7 cellular contexts compared by ENCODE assay signal in the genomic region with DNA sequence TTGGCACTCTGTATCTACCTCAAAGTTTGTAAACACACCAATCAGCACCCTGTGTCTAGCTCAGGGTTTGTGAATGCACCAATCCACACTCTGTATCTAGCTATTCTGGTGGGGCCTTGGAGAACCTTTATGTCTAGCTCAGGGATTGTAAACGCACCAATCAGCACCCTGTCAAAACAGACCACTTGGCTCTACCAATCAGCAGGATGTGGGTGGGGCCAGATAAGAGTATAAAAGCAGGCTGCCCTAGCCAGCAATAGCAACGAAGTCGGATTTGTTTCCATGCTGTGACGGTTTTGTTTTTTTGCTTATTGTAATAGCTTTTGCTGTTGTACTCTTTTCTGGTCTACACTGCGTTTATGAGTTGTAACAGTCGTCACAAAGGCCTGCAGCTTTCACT. TPM values are rescaled to one million over a fixed set of nuclear protein-coding genes. Genes with fewer than 3 reads are reported as not detected.
DNase-seq lines count a peak whose midpoint lies in the region; ATAC-seq and TF ChIP-seq lines count a peak whose summit lies in the region.
"Not testable (repeated sequence)": the region's sequence is repeated elsewhere in the genome, so short reads cannot be mapped to it uniquely, and the experiment has no call there.

No MANE protein-coding gene starts in this region.

- not testable (repeated sequence) for H3K4me3 ChIP-seq in OCI-LY7 (ENCODE audit: low read depth, low read length, poor library complexity, severe bottlenecking)

- POLR2A ChIA-PET in CD4-positive, alpha-beta T cell (lab: Charles Lee) = interaction anchor here (1.5 to 8.9 kb wide), 6 partner anchors 13 to 40 kb away, joined by 5 to 82 read pairs (median 41); a partner anchor contains a TSS
- POLR2A ChIA-PET in OCI-LY7 (lab: Charles Lee) = interaction anchor here (0.7 to 1.8 kb wide), 4 partner anchors 11 to 143 kb away, joined by 3 to 6 read pairs (median 4); a partner anchor contains a TSS
- POLR2A ChIA-PET in activated CD4-positive, alpha-beta T cell treated with anti-CD3 and anti-CD28 coated beads for 36 hours (lab: Charles Lee) = interaction anchor here (0.6 to 1.7 kb wide), 5 partner anchors 36 to 186 kb away, joined by 3 to 7 read pairs (median 4); a partner anchor contains a TSS

- TF ChIP-seq CTCF in CD4-positive, alpha-beta T cell (IDR thresholded peaks at IDR 0.05); OCI-LY7 (conservative IDR thresholded peaks at IDR 0.05; ENCODE audit: low read length): not testable (repeated sequence)

- H3K9me2 ChIP-seq in OCI-LY7 (ENCODE audit: insufficient read depth, low read length) = not testable (repeated sequence)

- not testable (repeated sequence) for H3K27me3 ChIP-seq in CD4-positive, alpha-beta T cell (ENCODE audit: control insufficient read depth, insufficient read depth, low read length)

- CTCF ChIA-PET in CD4-positive, alpha-beta T cell (lab: Charles Lee) = interaction anchor here (0.9 kb wide), 1 partner anchor 26 kb away, joined by 3 read pairs; no protein-coding TSS in a partner anchor
- CTCF ChIA-PET in OCI-LY7 (lab: Charles Lee; ENCODE audit: unreplicated experiment) = not testable (repeated sequence)
- CTCF ChIA-PET in activated CD4-positive, alpha-beta T cell treated with anti-CD3 and anti-CD28 coated beads for 36 hours (lab: Charles Lee) = interaction anchor here (0.6 to 1.2 kb wide), 4 partner anchors 10 to 230 kb away, joined by 3 to 4 read pairs (median 4); no protein-coding TSS in a partner anchor

- peak overlapping the region; percentile 56; the same call in 1 of the 2 replicates for H2AFZ ChIP-seq in OCI-LY7 (ENCODE audit: low read length)

- H3K27ac ChIP-seq in CD4-positive, alpha-beta T cell (ENCODE audit: low read depth, low read length) = not testable (repeated sequence)
- peak overlapping the region; percentile 95 for H3K27ac ChIP-seq in OCI-LY7 (ENCODE audit: low read depth, low read length, poor library complexity, severe bottlenecking)

- not testable (repeated sequence) for DNase-seq in CD4-positive, alpha-beta T cell; activated CD4-positive, alpha-beta T cell treated with anti-CD3 and anti-CD28 coated beads for 36 hours; activated naive CD8-positive, alpha-beta T cell treated with anti-CD3 and anti-CD28 coated beads, Interleukin-2, amount 50 U/mL, for 24 hours; immature natural killer cell; natural killer cell treated with Interleukin-12 subunit alpha and Interleukin-12 subunit beta and Interleukin-15 and Interleukin-18, amount 100 ng/mL, for 72 hours (ENCODE audit: low spot score)
- peak; percentile 22 for DNase-seq in OCI-LY7 (ENCODE audit: low spot score)

- not testable (repeated sequence) for H3K36me3 Mint-ChIP-seq in CD4-positive, alpha-beta T cell (ENCODE audit: low read depth); IgD-negative memory B cell; activated CD4-positive, alpha-beta T cell treated with anti-CD3 and anti-CD28 coated beads for 36 hours (ENCODE audit: low read depth); activated naive CD8-positive, alpha-beta T cell treated with anti-CD3 and anti-CD28 coated beads, Interleukin-2, amount 50 U/mL, for 24 hours (ENCODE audit: low read depth); immature natural killer cell; natural killer cell treated with Interleukin-12 subunit alpha and Interleukin-12 subunit beta and Interleukin-15 and Interleukin-18, amount 100 ng/mL, for 72 hours

- H3K4me1 ChIP-seq in OCI-LY7 (ENCODE audit: insufficient read depth, low read length, poor library complexity, severe bottlenecking) = peaks cover 71% of the 10 kb centered on the region

- H3K9me3 Mint-ChIP-seq in CD4-positive, alpha-beta T cell; IgD-negative memory B cell; activated CD4-positive, alpha-beta T cell treated with anti-CD3 and anti-CD28 coated beads for 36 hours (ENCODE audit: low read depth); activated naive CD8-positive, alpha-beta T cell treated with anti-CD3 and anti-CD28 coated beads, Interleukin-2, amount 50 U/mL, for 24 hours; immature natural killer cell; natural killer cell treated with Interleukin-12 subunit alpha and Interleukin-12 subunit beta and Interleukin-15 and Interleukin-18, amount 100 ng/mL, for 72 hours: not testable (repeated sequence)

- not testable (repeated sequence) for H3K9me3 ChIP-seq in CD4-positive, alpha-beta T cell (ENCODE audit: control insufficient read depth, low read length); OCI-LY7 (ENCODE audit: low read length)

- not testable (repeated sequence) for ATAC-seq in CD4-positive, alpha-beta T cell (ENCODE audit: poor library complexity); activated naive CD8-positive, alpha-beta T cell treated with anti-CD3 and anti-CD28 coated beads, Interleukin-2, amount 50 U/mL, for 24 hours; natural killer cell treated with Interleukin-12 subunit alpha and Interleukin-12 subunit beta and Interleukin-15 and Interleukin-18, amount 100 ng/mL, for 72 hours
- ATAC-seq in activated CD4-positive, alpha-beta T cell treated with anti-CD3 and anti-CD28 coated beads for 36 hours = peak; percentile 8

- H3K36me3 ChIP-seq in OCI-LY7 (ENCODE audit: insufficient read depth, low read length) = not testable (repeated sequence)

- not testable (repeated sequence) for BruUV-seq in OCI-LY7 (replicated peaks; lab: Mats Ljungman, UMichigan)

- H4K20me1 ChIP-seq in OCI-LY7 (ENCODE audit: insufficient read depth, low read length) = not testable (repeated sequence)

- H3K79me2 ChIP-seq in OCI-LY7 (ENCODE audit: insufficient read depth, low read depth, low read length) = not testable (repeated sequence)

- peak overlapping the region; percentile 90 for H3K27ac Mint-ChIP-seq in CD4-positive, alpha-beta T cell
- H3K27ac Mint-ChIP-seq in IgD-negative memory B cell (peak overlapping the region in 2 of 3 donors; percentile 35 to 39), immature natural killer cell (peak overlapping the region in 2 of 6 donors; percentile 68 to 71)
- peak overlapping the region; percentile 74 for H3K27ac Mint-ChIP-seq in activated CD4-positive, alpha-beta T cell treated with anti-CD3 and anti-CD28 coated beads for 36 hours
- peak overlapping the region; percentile 42 for H3K27ac Mint-ChIP-seq in activated naive CD8-positive, alpha-beta T cell treated with anti-CD3 and anti-CD28 coated beads, Interleukin-2, amount 50 U/mL, for 24 hours
- H3K27ac Mint-ChIP-seq in natural killer cell treated with Interleukin-12 subunit alpha and Interleukin-12 subunit beta and Interleukin-15 and Interleukin-18, amount 100 ng/mL, for 72 hours = peak overlapping the region in 1 of 2 donors; percentile 33

- H3K4me2 ChIP-seq in OCI-LY7 (ENCODE audit: low read length) = peak overlapping the region; percentile 15; the same call in 1 of the 2 replicates

- not testable (repeated sequence) for H3K27me3 Mint-ChIP-seq in CD4-positive, alpha-beta T cell; IgD-negative memory B cell; activated CD4-positive, alpha-beta T cell treated with anti-CD3 and anti-CD28 coated beads for 36 hours
- peaks cover 13% of the 10 kb centered on the region for H3K27me3 Mint-ChIP-seq in activated naive CD8-positive, alpha-beta T cell treated with anti-CD3 and anti-CD28 coated beads, Interleukin-2, amount 50 U/mL, for 24 hours
- H3K27me3 Mint-ChIP-seq in immature natural killer cell (ENCODE audit: low read depth in 3 of 3) = peaks cover 10 to 23% (median 13%) of the 10 kb centered on the region in 3 donors
- H3K27me3 Mint-ChIP-seq in natural killer cell treated with Interleukin-12 subunit alpha and Interleukin-12 subunit beta and Interleukin-15 and Interleukin-18, amount 100 ng/mL, for 72 hours = peaks cover 4 to 18% of the 10 kb centered on the region in 2 donors

- H3K4me1 Mint-ChIP-seq in CD4-positive, alpha-beta T cell (ENCODE audit: low read depth) = peaks cover 60% of the 10 kb centered on the region
- peaks cover 31 to 46% (median 40%) of the 10 kb centered on the region in 3 donors for H3K4me1 Mint-ChIP-seq in IgD-negative memory B cell
- peaks cover 58% of the 10 kb centered on the region for H3K4me1 Mint-ChIP-seq in activated CD4-positive, alpha-beta T cell treated with anti-CD3 and anti-CD28 coated beads for 36 hours
- H3K4me1 Mint-ChIP-seq in activated naive CD8-positive, alpha-beta T cell treated with anti-CD3 and anti-CD28 coated beads, Interleukin-2, amount 50 U/mL, for 24 hours = peaks cover 48% of the 10 kb centered on the region
- H3K4me1 Mint-ChIP-seq in immature natural killer cell = peaks cover 50 to 51% of the 10 kb centered on the region in 2 donors
- peaks cover 29 to 36% of the 10 kb centered on the region in 2 donors for H3K4me1 Mint-ChIP-seq in natural killer cell treated with Interleukin-12 subunit alpha and Interleukin-12 subunit beta and Interleukin-15 and Interleukin-18, amount 100 ng/mL, for 72 hours (ENCODE audit: low read depth in 2 of 2)

- H3K4me3 Mint-ChIP-seq in CD4-positive, alpha-beta T cell = peak overlapping the region; percentile 30
- H3K4me3 Mint-ChIP-seq in IgD-negative memory B cell (peak overlapping the region in 1 of 4 donors; percentile 33), immature natural killer cell (peak overlapping the region; percentile 5 to 21 (median 15))
- H3K4me3 Mint-ChIP-seq in activated CD4-positive, alpha-beta T cell treated with anti-CD3 and anti-CD28 coated beads for 36 hours = peak overlapping the region; percentile 19
- H3K4me3 Mint-ChIP-seq in activated naive CD8-positive, alpha-beta T cell treated with anti-CD3 and anti-CD28 coated beads, Interleukin-2, amount 50 U/mL, for 24 hours = not testable (repeated sequence)
- peak overlapping the region; percentile 36 for H3K4me3 Mint-ChIP-seq in natural killer cell treated with Interleukin-12 subunit alpha and Interleukin-12 subunit beta and Interleukin-15 and Interleukin-18, amount 100 ng/mL, for 72 hours

- intact Hi-C loops in CD4-positive, alpha-beta T cell (cut with DNase I, micrococcal nuclease); activated CD4-positive, alpha-beta T cell treated with anti-CD3 and anti-CD28 coated beads for 36 hours (cut with DNase I, micrococcal nuclease): not testable (repeated sequence)
- intact Hi-C loops in OCI-LY7 (cut with micrococcal nuclease; ENCODE audit: unreplicated experiment) = loop anchor here (5.0 kb wide), 1 partner anchor 39 kb away; a partner anchor contains a TSS

RNA-seq across cellular contexts. Expression of a gene that starts 28.5 kb away (rescaled TPM):
- 1 to 10 TPM; 6.7 to 7.7 TPM for total RNA-seq in CD4-positive, alpha-beta T cell
- 27.6 TPM for polyA plus RNA-seq in IgD-negative memory B cell
- 8.4 and 11.1 TPM in 2 replicates for total RNA-seq in OCI-LY7 (2014; rRNA removed; shearing (Covaris generic))
- total RNA-seq in OCI-LY7 (2022) = 9.9 and 12.2 TPM in 2 replicates
- total RNA-seq in activated CD4-positive, alpha-beta T cell treated with anti-CD3 and anti-CD28 coated beads for 36 hours = 10 to 100 TPM; 40.7 to 44.2 TPM
- polyA plus RNA-seq in immature natural killer cell = 10 to 100 TPM; 55.5 to 74.7 (median 67.9) TPM
- total RNA-seq in natural killer cell treated with Interleukin-12 subunit alpha and Interleukin-12 subunit beta and Interleukin-15 and Interleukin-18, amount 100 ng/mL, for 72 hours = 10 to 100 TPM; 18.0 to 35.1 TPM

RNA-seq across cellular contexts. Expression of a gene that starts 40.1 kb away (rescaled TPM):
- 10 to 100 TPM; 17.2 to 17.3 TPM for total RNA-seq in CD4-positive, alpha-beta T cell
- polyA plus RNA-seq in IgD-negative memory B cell (13.0 TPM), immature natural killer cell (10 to 100 TPM; 13.8 to 32.6 (median 23.5) TPM)
- 6.1 and 7.5 TPM in 2 replicates for total RNA-seq in OCI-LY7 (2014; rRNA removed; shearing (Covaris generic))
- 8.3 and 8.4 TPM in 2 replicates for total RNA-seq in OCI-LY7 (2022)
- total RNA-seq in activated CD4-positive, alpha-beta T cell treated with anti-CD3 and anti-CD28 coated beads for 36 hours = 10 to 100 TPM; 17.4 to 19.3 TPM
- 10 to 100 TPM; 28.2 to 41.4 TPM for total RNA-seq in natural killer cell treated with Interleukin-12 subunit alpha and Interleukin-12 subunit beta and Interleukin-15 and Interleukin-18, amount 100 ng/mL, for 72 hours

RNA-seq across cellular contexts. Expression of a gene that starts 56.8 kb away (rescaled TPM):
- 10 to 100 TPM; 11.0 to 11.9 TPM for total RNA-seq in CD4-positive, alpha-beta T cell
- polyA plus RNA-seq in IgD-negative memory B cell (77.8 TPM), immature natural killer cell (100 to 1,000 TPM; 196 to 243 (median 199) TPM)
- total RNA-seq in OCI-LY7 (2014; rRNA removed; shearing (Covaris generic)) = not detected in 2 replicates
- total RNA-seq in OCI-LY7 (2022) = 8.9 and 13.2 TPM in 2 replicates
- total RNA-seq in activated CD4-positive, alpha-beta T cell treated with anti-CD3 and anti-CD28 coated beads for 36 hours = 10 to 100 TPM; 36.2 to 41.3 TPM
- 100 to 1,000 TPM; 158 to 170 TPM for total RNA-seq in natural killer cell treated with Interleukin-12 subunit alpha and Interleukin-12 subunit beta and Interleukin-15 and Interleukin-18, amount 100 ng/mL, for 72 hours
